In the genomic region with DNA sequence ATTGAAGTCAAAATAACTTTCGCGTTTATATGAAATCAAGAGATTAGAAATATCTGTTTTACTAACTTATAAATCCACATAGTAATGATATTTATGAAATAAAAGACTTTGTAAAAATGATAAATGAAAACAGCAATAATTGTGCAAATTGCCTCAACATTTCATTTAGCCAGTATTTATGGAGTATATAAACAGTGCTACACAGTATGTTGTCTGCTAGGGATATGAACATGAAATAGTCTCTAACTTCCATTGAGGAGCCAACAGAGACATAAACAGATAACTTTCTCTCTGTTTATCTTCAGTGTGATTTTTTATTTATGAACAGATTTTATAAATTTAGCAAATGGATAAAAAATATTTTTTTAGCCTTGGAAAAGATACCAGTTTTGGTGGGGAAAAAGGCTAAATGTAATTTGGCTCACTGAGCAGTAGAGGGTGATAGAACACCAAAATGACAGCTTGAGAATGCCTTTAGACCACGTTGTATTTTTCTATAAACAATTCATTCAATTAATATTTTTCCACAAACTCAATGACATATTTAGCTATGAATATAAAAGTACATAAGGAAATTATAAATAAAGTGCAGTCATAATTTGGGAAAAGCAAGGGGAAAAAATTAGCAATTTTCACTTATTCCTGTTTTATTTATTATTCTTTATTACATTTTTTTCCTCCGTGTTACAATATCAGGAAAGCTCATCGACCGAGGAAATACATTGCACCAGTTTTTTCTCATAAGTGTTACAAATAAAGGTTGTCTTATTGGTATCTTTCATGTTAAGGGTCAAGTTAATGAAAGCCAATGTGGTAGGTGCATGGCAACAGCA, we compare ENCODE assay signal across 8 cellular contexts. TPM values are rescaled to one million over a fixed set of nuclear protein-coding genes. Genes with fewer than 3 reads are reported as not detected.
A peak's percentile ranks its signal among the peaks of the same experiment; 100 is the strongest.
DNase-seq lines count a peak whose midpoint lies in the region; ATAC-seq and TF ChIP-seq lines count a peak whose summit lies in the region.

No MANE protein-coding gene starts in this region.

- TF ChIP-seq POLR2A in testis (IDR thresholded peaks at IDR 0.05) = no peak

- WGBS in testis, 2 donors = 60 to 65% methylated on average over 6 of the region's 6 CpGs
- 48 to 50% methylated on average over 6 of the region's 6 CpGs for WGBS in aorta, 2 donors

- intact Hi-C loops in testis (cut with DNase I; ENCODE audit: low total_unique reads) (loop anchor here (5.0 kb wide), 1 partner anchor 135 kb away; no protein-coding TSS in a partner anchor), aorta (cut with DNase I) (loop anchor here (1.0 to 5.0 kb wide), 3 partner anchors 50 to 130 kb away; partner anchors contain the start of gene EEIG2 (in 2 of the 2))

- no peak overlapping the region for H3K27ac ChIP-seq in 22Rv1
- H3K27ac ChIP-seq in testis = no peak overlapping the region
- no peak overlapping the region for H3K27ac ChIP-seq in aorta (ENCODE audit: low read depth in 1 of 2, low read length in 2 of 2)

- H3K36me3 ChIP-seq in adipocyte (ENCODE audit: control insufficient read depth, insufficient read depth, low read length, severe bottlenecking) (no peaks in the 10 kb centered on the region), testis (ENCODE audit: low read depth, missing control alignments) (no peaks in the 10 kb centered on the region), aorta (ENCODE audit: control insufficient read depth in 1 of 2, insufficient read depth in 2 of 2, low read length in 1 of 2) (no peaks in the 10 kb centered on the region)

- DNase-seq in NCI-H1417 (lab: John Stamatoyannopoulos, UW) (peak in 2 of 3 experiments; percentile 32 to 68), adipocyte (ENCODE audit: low read depth) (peak; percentile 75), iPS-NIHi7 (ENCODE audit: extremely low spot score) (peak; percentile 23), testis (no peak), aorta (no peak)

- no peak overlapping the region for H3K9ac ChIP-seq in adipocyte (ENCODE audit: low read length)

- H3K4me3 ChIP-seq in adipocyte (ENCODE audit: low read length) = no peak overlapping the region
- H3K4me3 ChIP-seq in testis = no peak overlapping the region
- no peak overlapping the region for H3K4me3 ChIP-seq in aorta (ENCODE audit: low read length in 2 of 2)

- no peaks in the 10 kb centered on the region for H3K9me3 ChIP-seq in adipocyte (ENCODE audit: control insufficient read depth, low read length)
- H3K9me3 ChIP-seq in testis = no peaks in the 10 kb centered on the region
- H3K9me3 ChIP-seq in aorta (ENCODE audit: control insufficient read depth, low read length) = no peaks in the 10 kb centered on the region

- H3K4me1 ChIP-seq in adipocyte (ENCODE audit: control insufficient read depth, insufficient read depth, low read length) = no peaks in the 10 kb centered on the region
- H3K4me1 ChIP-seq in testis = no peaks in the 10 kb centered on the region
- no peaks in the 10 kb centered on the region for H3K4me1 ChIP-seq in aorta (ENCODE audit: control insufficient read depth in 1 of 2, insufficient read depth in 2 of 2, low read length in 2 of 2)

- H3K27me3 ChIP-seq in adipocyte (replicated peaks; ENCODE audit: control insufficient read depth, insufficient read depth, low read length) (no peaks in the 10 kb centered on the region), testis (no peaks in the 10 kb centered on the region), aorta (ENCODE audit: control insufficient read depth in 1 of 2, insufficient read depth in 2 of 2, low read length in 1 of 2) (peaks cover 0 to 3% of the 10 kb centered on the region in 2 donors)

- ATAC-seq in aorta (ENCODE audit: low FRiP score) = no peak
- ATAC-seq in HG02678 (IDR thresholded peaks at IDR 0.05; ENCODE audit: unreplicated experiment) = no peak

- TF ChIP-seq CTCF in 22Rv1 (IDR thresholded peaks at IDR 0.05) = peak; percentile 89
- peak; percentile 71 for TF ChIP-seq CTCF in GM12873 (IDR thresholded peaks at IDR 0.05; ENCODE audit: insufficient read depth, low read depth, low read length, missing control alignments)
- TF ChIP-seq CTCF in testis (IDR thresholded peaks at IDR 0.05) = peak; percentile 73 to 77 (median 74)

RNA-seq across cellular contexts. Expression of gene EEIG2, which starts 47.4 kb away (rescaled TPM):
- total RNA-seq in testis = 10 to 100 TPM; 14.7 to 20.6 TPM
- polyA plus RNA-seq in testis (ENCODE audit: insufficient read depth, low read depth, low replicate concordance) = 11.6 TPM
- 10 to 100 TPM; 13.6 to 34.9 TPM for total RNA-seq in aorta
- 10 to 100 TPM in 1 of 2 donors, 1 to 10 TPM in 1; 7.6 to 11.0 TPM for polyA plus RNA-seq in aorta

Comparison
In these comparisons a context has a peak if more than half of its experiments do, and no peak if none do; other contexts are left out.
1. DNase-seq: peak in NCI-H1417 (2 of 3), adipocyte (single experiment) and iPS-NIHi7 (single experiment); none in testis (single experiment) and aorta (0 of 2).
2. Peak in every context shown above with its lines, with median percentiles within 50 percentile points of each other: CTCF ChIP-seq.